ENCODE assay signal across 1 cellular context in the genomic region with DNA sequence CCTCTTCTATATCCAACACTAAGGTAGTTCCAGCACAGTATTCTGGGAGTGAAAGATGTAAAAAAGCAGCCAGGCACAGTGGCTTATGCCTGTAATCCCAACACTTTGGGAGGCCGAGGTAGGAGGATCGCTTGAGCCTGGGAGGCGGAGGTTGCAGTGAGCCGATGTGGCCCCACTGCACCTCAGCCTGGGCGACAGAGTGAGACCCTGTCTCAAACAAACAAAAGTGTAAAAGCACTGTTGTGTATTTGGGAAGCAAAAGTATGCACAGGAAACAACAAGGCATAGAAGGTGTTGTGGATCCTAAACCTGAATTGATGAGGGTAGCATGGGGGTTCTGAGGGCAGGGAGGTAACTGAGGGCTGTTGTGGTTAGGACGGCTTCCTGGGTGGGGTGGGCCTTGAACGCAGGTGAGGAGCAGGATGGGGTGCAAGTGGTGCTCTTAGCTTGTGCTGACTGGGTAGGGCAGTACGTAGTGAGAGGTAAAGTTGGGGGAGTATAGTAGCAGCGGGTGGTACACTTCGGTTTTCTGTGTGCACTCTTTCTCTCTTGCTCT.
TF ChIP-seq lines count a peak whose summit lies in the region.

No MANE protein-coding gene starts in this region.

TF ChIP-seq in GM23338, 12 proteins besides CTCF, POLR2A, EP300 and RAD21 (continued from another document):
- TF ChIP-seq, protein P1, sequence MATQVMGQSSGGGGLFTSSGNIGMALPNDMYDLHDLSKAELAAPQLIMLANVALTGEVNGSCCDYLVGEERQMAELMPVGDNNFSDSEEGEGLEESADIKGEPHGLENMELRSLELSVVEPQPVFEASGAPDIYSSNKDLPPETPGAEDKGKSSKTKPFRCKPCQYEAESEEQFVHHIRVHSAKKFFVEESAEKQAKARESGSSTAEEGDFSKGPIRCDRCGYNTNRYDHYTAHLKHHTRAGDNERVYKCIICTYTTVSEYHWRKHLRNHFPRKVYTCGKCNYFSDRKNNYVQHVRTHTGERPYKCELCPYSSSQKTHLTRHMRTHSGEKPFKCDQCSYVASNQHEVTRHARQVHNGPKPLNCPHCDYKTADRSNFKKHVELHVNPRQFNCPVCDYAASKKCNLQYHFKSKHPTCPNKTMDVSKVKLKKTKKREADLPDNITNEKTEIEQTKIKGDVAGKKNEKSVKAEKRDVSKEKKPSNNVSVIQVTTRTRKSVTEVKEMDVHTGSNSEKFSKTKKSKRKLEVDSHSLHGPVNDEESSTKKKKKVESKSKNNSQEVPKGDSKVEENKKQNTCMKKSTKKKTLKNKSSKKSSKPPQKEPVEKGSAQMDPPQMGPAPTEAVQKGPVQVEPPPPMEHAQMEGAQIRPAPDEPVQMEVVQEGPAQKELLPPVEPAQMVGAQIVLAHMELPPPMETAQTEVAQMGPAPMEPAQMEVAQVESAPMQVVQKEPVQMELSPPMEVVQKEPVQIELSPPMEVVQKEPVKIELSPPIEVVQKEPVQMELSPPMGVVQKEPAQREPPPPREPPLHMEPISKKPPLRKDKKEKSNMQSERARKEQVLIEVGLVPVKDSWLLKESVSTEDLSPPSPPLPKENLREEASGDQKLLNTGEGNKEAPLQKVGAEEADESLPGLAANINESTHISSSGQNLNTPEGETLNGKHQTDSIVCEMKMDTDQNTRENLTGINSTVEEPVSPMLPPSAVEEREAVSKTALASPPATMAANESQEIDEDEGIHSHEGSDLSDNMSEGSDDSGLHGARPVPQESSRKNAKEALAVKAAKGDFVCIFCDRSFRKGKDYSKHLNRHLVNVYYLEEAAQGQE (IDR thresholded peaks at IDR 0.05; ENCODE audit: unreplicated experiment), result no peak
- TF ChIP-seq ZNF114 (CRISPR knock-in tag; IDR thresholded peaks at IDR 0.05) (no peak), CREB1 (CRISPR knock-in tag; IDR thresholded peaks at IDR 0.05; ENCODE audit: low read depth) (no peak), JUNB (IDR thresholded peaks at IDR 0.05; ENCODE audit: unreplicated experiment) (no peak), STAT1 (IDR thresholded peaks at IDR 0.05; ENCODE audit: unreplicated experiment) (no peak), EZH2phosphoT487 (IDR thresholded peaks at IDR 0.05; ENCODE audit: unreplicated experiment) (no peak), EZH2 (IDR thresholded peaks at IDR 0.05; ENCODE audit: low read depth, unreplicated experiment) (no peak)
- TF ChIP-seq, protein P2, sequence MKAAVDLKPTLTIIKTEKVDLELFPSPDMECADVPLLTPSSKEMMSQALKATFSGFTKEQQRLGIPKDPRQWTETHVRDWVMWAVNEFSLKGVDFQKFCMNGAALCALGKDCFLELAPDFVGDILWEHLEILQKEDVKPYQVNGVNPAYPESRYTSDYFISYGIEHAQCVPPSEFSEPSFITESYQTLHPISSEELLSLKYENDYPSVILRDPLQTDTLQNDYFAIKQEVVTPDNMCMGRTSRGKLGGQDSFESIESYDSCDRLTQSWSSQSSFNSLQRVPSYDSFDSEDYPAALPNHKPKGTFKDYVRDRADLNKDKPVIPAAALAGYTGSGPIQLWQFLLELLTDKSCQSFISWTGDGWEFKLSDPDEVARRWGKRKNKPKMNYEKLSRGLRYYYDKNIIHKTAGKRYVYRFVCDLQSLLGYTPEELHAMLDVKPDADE (IDR thresholded peaks at IDR 0.05), result no peak
